Comparison of ENCODE assay signal across 20 cellular contexts in the genomic region with DNA sequence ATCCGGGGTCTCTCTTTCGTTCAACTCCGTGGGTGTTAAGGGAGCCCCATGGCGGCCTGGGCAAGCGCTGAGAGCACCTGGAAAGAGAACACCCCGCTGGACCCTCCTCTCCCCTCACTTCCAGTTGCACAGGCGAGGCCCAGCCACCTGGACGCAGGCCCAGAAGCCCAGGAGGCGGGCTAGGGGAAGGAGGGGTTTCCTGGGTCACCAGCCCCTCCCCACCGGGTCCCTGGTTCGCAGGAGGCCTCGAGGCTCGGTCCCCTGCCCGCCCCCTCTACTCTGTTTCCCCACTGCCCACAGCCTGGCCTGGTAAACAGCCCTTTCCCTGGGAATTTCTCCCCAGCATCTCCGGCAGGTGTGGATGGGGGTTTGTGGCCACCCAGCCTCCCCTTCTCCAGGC.
"Had no signal": no experiment of that assay in that cellular context is flagged by ENCODE, and none has a peak within 500 bp of the region (broad histone marks: within the 10 kb centered on the region; RNA-seq: fewer than 3 reads in every experiment).

No MANE protein-coding gene starts in this region.

- H3K36me3 ChIP-seq: adrenal gland, breast epithelium, gastrocnemius medialis, lower lobe of right lung, tibial artery had no signal

- H3K9me3 Mint-ChIP-seq: activated CD4-positive, alpha-beta T cell treated with anti-CD3 and anti-CD28 coated beads, Interleukin-2, amount 10 ng/mL, durations not matched to agents 24 days and 14 days; activated CD8-positive, alpha-beta T cell treated with anti-CD3 and anti-CD28 coated beads for 36 hours; activated naive CD4-positive, alpha-beta T cell treated with anti-CD3 and anti-CD28 coated beads, Interleukin-2, amount 10 ng/mL, durations not matched to agents 7 days and 5 days; nephron had no signal

- H3K27me3 Mint-ChIP-seq: activated CD4-positive, alpha-beta T cell treated with anti-CD3 and anti-CD28 coated beads, Interleukin-2, amount 10 ng/mL, durations not matched to agents 24 days and 14 days had no signal

- H3K27me3 ChIP-seq: adrenal gland, breast epithelium had no signal

- H3K4me3 Mint-ChIP-seq: activated CD8-positive, alpha-beta T cell treated with anti-CD3 and anti-CD28 coated beads for 36 hours; activated naive CD4-positive, alpha-beta T cell treated with anti-CD3 and anti-CD28 coated beads, Interleukin-2, amount 10 ng/mL, durations not matched to agents 7 days and 5 days; nephron had no signal

- H3K9me3 ChIP-seq: adrenal gland, breast epithelium, gastrocnemius medialis, lower lobe of right lung, tibial artery had no signal

- H3K27ac Mint-ChIP-seq: activated CD8-positive, alpha-beta T cell treated with anti-CD3 and anti-CD28 coated beads for 36 hours; activated naive CD4-positive, alpha-beta T cell treated with anti-CD3 and anti-CD28 coated beads, Interleukin-2, amount 10 ng/mL, durations not matched to agents 7 days and 5 days; nephron had no signal

- H3K4me3 ChIP-seq: adrenal gland, breast epithelium, coronary artery, gastrocnemius medialis, tibial artery had no signal

- H3K36me3 Mint-ChIP-seq: activated naive CD4-positive, alpha-beta T cell treated with anti-CD3 and anti-CD28 coated beads, Interleukin-2, amount 10 ng/mL, durations not matched to agents 7 days and 5 days had no signal

- DNase-seq: activated CD4-positive, CD25-positive, alpha-beta regulatory T cell; activated CD8-positive, alpha-beta T cell treated with anti-CD3 and anti-CD28 coated beads for 36 hours; activated naive CD4-positive, alpha-beta T cell treated with anti-CD3 and anti-CD28 coated beads, Interleukin-2, amount 10 ng/mL, durations not matched to agents 7 days and 5 days; activated T-cell treated with anti-CD3 and anti-CD28 coated beads, Interleukin-2, amount 50 U/mL, for 1 hour; adrenal gland; effector CD4-positive, alpha-beta T cell; gastrocnemius medialis; head of caudate nucleus; lower lobe of right lung; occipital lobe; stimulated activated CD4-positive, alpha-beta T cell treated with anti-CD3 and anti-CD28 coated beads, Interleukin-12 subunit alpha, Interleukin-12 subunit beta, amount 100 ng/mL, for 4 hours; stimulated activated CD4-positive, alpha-beta T cell treated with anti-CD3 and anti-CD28 coated beads, Interleukin-1b, Interleukin-23, amount 100 ng/mL, for 48 hours; stimulated activated CD8-positive, alpha-beta memory T cell treated with anti-CD3 and anti-CD28 coated beads, Interleukin-4, amount 100 ng/mL, for 48 hours; stimulated activated naive CD8-positive, alpha-beta T cell treated with anti-CD3 and anti-CD28 coated beads, Interleukin-15, Interleukin-2, amounts not matched to agents 100 U/mL and 50 U/mL, for 24 hours; T-helper 9 cell; tibial artery had no signal

- ATAC-seq: activated CD8-positive, alpha-beta T cell treated with anti-CD3 and anti-CD28 coated beads for 36 hours; gastrocnemius medialis; stimulated activated naive CD8-positive, alpha-beta T cell treated with anti-CD3 and anti-CD28 coated beads, Interleukin-15, Interleukin-2, amounts not matched to agents 100 U/mL and 50 U/mL, for 24 hours had no signal
